In the genomic region with DNA sequence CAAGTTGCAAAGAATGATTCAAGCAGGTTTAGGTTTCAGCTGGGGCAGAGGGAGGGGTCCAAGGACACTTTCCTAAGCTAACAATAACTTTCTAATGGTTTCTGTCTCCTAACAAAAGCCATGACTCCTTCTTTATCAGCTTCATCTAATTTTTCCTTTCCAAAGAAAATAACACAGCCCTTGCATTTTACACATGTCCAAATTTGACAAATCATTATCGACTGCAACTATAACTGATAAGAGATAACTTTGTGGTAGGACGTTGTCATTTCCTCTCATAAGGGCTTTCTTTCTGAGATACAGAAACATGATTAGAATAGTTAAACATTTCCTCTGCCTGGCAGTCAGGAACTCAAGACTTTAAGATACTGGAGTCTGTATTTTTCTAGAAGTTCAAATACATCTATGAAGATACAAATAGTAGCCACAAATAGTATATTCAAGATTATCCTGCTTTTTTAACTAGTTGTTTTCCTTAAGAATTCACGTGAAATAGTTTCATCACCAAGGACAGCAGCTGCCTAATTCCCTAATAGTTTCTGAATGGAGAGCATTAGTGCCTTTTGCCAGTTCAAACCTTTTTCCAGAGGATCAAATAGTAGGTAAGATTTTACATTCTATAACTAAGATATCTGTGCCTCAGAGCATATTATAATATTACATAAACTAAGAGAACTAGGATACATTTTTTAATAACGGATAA, we compare ENCODE assay signal across 15 cellular contexts.
DNase-seq lines count a peak whose midpoint lies in the region; ATAC-seq and TF ChIP-seq lines count a peak whose summit lies in the region.
"Had no signal": no experiment of that assay in that cellular context is flagged by ENCODE, and none has a peak within 500 bp of the region (broad histone marks: within the 10 kb centered on the region; RNA-seq: fewer than 3 reads in every experiment).

No MANE protein-coding gene starts in this region.

- WGBS in sigmoid colon, 2 donors, result 44 to 49% methylated on average over 4 of the region's 4 CpGs

- no peaks in the 10 kb centered on the region for H3K27me3 ChIP-seq in sigmoid colon
- H3K27me3 ChIP-seq: BLaER1 treated with 17β-estradiol and CSF1 and Interleukin-3, amounts not matched to agents 10 nM and 100 nM; colonic mucosa; esophagus muscularis mucosa; upper lobe of right lung had no signal

- ATAC-seq in HG03565 (IDR thresholded peaks at IDR 0.05; ENCODE audit: unreplicated experiment), result no peak

- H3K4me3 ChIP-seq in fibroblast of the aortic adventitia (ENCODE audit: low read depth, low read length) (no peak overlapping the region), sigmoid colon (no peak overlapping the region)
- H3K4me3 ChIP-seq: BLaER1 treated with 17β-estradiol and CSF1 and Interleukin-3, amounts not matched to agents 10 nM and 100 nM; colonic mucosa; esophagus muscularis mucosa; upper lobe of right lung had no signal

- DNase-seq in EL (peak; percentile 47), SK-N-DZ (ENCODE audit: low spot score) (peak; percentile 6), fibroblast of the aortic adventitia (ENCODE audit: low read depth) (peak; percentile 81), osteocyte (ENCODE audit: extremely low spot score, unreplicated experiment) (no peak), CD14-positive monocyte (ENCODE audit: low spot score) (no peak), sigmoid colon (no peak), NCI-H774 (lab: John Stamatoyannopoulos, UW) (no peak)
- DNase-seq: colonic mucosa; SIG-M5; stimulated activated CD4-positive, alpha-beta T cell treated with anti-CD3 and anti-CD28 coated beads, Interleukin-2, amount 100 ng/mL, for 48 hours; upper lobe of right lung had no signal

- H3K4me1 Mint-ChIP-seq in osteocyte (ENCODE audit: unreplicated experiment) (peaks cover 35% of the 10 kb centered on the region), CD14-positive monocyte (no peaks in the 10 kb centered on the region)

- H3K4me3 Mint-ChIP-seq in osteocyte (ENCODE audit: unreplicated experiment), result no peak overlapping the region
- H3K4me3 Mint-ChIP-seq in CD14-positive monocyte, result no peak overlapping the region
- H3K4me3 Mint-ChIP-seq: activated naive CD4-positive, alpha-beta T cell treated with anti-CD3 and anti-CD28 coated beads, Interleukin-2, amount 50 U/mL, for 24 hours had no signal

- H3K9me3 Mint-ChIP-seq in osteocyte (ENCODE audit: unreplicated experiment) (no peaks in the 10 kb centered on the region), CD14-positive monocyte (peaks cover 0 to 2% (median 0%) of the 10 kb centered on the region in 7 donors)

- TF ChIP-seq EP300 in sigmoid colon (IDR thresholded peaks at IDR 0.05), result no peak

- no peaks in the 10 kb centered on the region for H3K27me3 Mint-ChIP-seq in osteocyte (ENCODE audit: unreplicated experiment)
- H3K27me3 Mint-ChIP-seq in CD14-positive monocyte (ENCODE audit: low read depth in 3 of 3), result no peaks in the 10 kb centered on the region
- H3K27me3 Mint-ChIP-seq: activated naive CD4-positive, alpha-beta T cell treated with anti-CD3 and anti-CD28 coated beads, Interleukin-2, amount 50 U/mL, for 24 hours had no signal

- no peak for TF ChIP-seq POLR2A in sigmoid colon (IDR thresholded peaks at IDR 0.05)

- H3K36me3 ChIP-seq in sigmoid colon, result no peaks in the 10 kb centered on the region
- H3K36me3 ChIP-seq: BLaER1 treated with 17β-estradiol and CSF1 and Interleukin-3, amounts not matched to agents 10 nM and 100 nM; colonic mucosa; upper lobe of right lung had no signal

- peaks cover 0 to 21% (median 10%) of the 10 kb centered on the region in 4 donors for H3K4me1 ChIP-seq in sigmoid colon
- H3K4me1 ChIP-seq: BLaER1 treated with 17β-estradiol and CSF1 and Interleukin-3, amounts not matched to agents 10 nM and 100 nM; colonic mucosa had no signal

- H3K27ac Mint-ChIP-seq in osteocyte (ENCODE audit: unreplicated experiment), result peak overlapping the region; percentile 69
- no peak overlapping the region for H3K27ac Mint-ChIP-seq in CD14-positive monocyte
- H3K27ac Mint-ChIP-seq: activated naive CD4-positive, alpha-beta T cell treated with anti-CD3 and anti-CD28 coated beads, Interleukin-2, amount 50 U/mL, for 24 hours had no signal

- H3K9me3 ChIP-seq in sigmoid colon, result no peaks in the 10 kb centered on the region
- H3K9me3 ChIP-seq: BLaER1 treated with 17β-estradiol and CSF1 and Interleukin-3, amounts not matched to agents 10 nM and 100 nM; colonic mucosa; esophagus muscularis mucosa; upper lobe of right lung had no signal

- peaks cover 4% of the 10 kb centered on the region for H3K36me3 Mint-ChIP-seq in osteocyte (ENCODE audit: unreplicated experiment)
- H3K36me3 Mint-ChIP-seq in CD14-positive monocyte, result no peaks in the 10 kb centered on the region

- TF ChIP-seq CTCF in fibroblast of the aortic adventitia (IDR thresholded peaks at IDR 0.05; ENCODE audit: insufficient read depth, low read length) (no peak), osteocyte (IDR thresholded peaks at IDR 0.05) (no peak), CD14-positive monocyte (IDR thresholded peaks at IDR 0.05) (no peak), sigmoid colon (IDR thresholded peaks at IDR 0.05) (no peak)

- intact Hi-C loops in CD14-positive monocyte (cut with micrococcal nuclease), result no loop called here
- intact Hi-C loops in sigmoid colon (cut with DNase I), result no loop called here

- peak overlapping the region in 2 of 4 donors; percentile 48 to 53 for H3K27ac ChIP-seq in sigmoid colon
- H3K27ac ChIP-seq: BLaER1 treated with 17β-estradiol and CSF1 and Interleukin-3, amounts not matched to agents 10 nM and 100 nM; colonic mucosa had no signal

Comparison
In these comparisons a context has a peak if more than half of its experiments do, and no peak if none do; other contexts are left out.
1. DNase-seq: peak in EL (single experiment), SK-N-DZ (single experiment) and fibroblast of the aortic adventitia (single experiment); none in osteocyte (single experiment), CD14-positive monocyte (single experiment), sigmoid colon (single experiment) and NCI-H774 (single experiment).